In the genomic region with DNA sequence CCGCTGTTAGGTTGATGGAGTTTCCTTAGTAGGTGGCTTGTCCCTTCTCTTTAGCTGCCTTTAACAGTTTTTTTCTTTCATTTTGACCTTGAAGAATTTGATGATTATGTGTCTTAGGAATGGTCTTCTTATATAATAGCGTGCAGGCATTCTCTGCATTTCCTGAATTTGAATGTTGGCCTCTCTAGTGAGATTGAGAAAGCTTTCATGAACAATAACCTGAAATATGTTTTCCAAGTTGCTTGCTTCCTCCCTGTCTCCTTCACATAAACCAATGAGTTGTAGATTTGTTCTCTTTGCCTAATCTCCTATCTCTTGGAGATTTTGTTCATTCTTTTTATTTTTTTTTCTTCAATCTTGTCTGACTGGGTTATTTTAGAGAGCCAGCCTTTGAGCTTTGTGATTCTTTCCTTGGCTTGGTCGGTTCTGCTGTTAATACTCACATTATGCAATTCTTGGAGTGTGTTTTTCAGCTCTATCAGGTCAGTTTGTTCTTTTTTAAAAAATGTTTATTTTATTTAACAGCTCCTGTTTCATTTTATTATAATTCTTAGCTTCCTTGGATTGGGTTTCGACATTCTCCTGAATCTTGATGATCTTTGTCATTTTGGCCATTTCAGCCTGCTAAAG, we compare ENCODE assay signal across 20 cellular contexts.
DNase-seq lines count a peak whose midpoint lies in the region; ATAC-seq and TF ChIP-seq lines count a peak whose summit lies in the region.
"Had no signal": no experiment of that assay in that cellular context is flagged by ENCODE, and none has a peak within 500 bp of the region (broad histone marks: within the 10 kb centered on the region; RNA-seq: fewer than 3 reads in every experiment).

No MANE protein-coding gene starts in this region.

- TF ChIP-seq CTCF in gastroesophageal sphincter (IDR thresholded peaks at IDR 0.05) (no peak), sigmoid colon (IDR thresholded peaks at IDR 0.05) (no peak)

- peak in 1 of 2 experiments; percentile 4 for DNase-seq in SJSA1 (ENCODE audit: low read depth in 1 of 2, low spot score in 2 of 2)
- DNase-seq in sigmoid colon, result no peak
- no peak for DNase-seq in NOMO-1 treated with dmso at 0.1 percent for 144 hours (lab: John Stamatoyannopoulos, UW; ENCODE audit: unreplicated experiment)
- no peak for DNase-seq in LoVo (ENCODE audit: low spot score)
- DNase-seq in T-helper 9 cell, result no peak
- DNase-seq: activated CD4-positive, alpha-beta T cell treated with anti-CD3 and anti-CD28 coated beads for 1 hour; activated CD8-positive, alpha-beta memory T cell treated with anti-CD3 and anti-CD28 coated beads, Interleukin-2, amount 10 ng/mL, durations not matched to agents 7 days and 5 days; C1 segment of cervical spinal cord; naive B cell; NCI-H1436 treated with DMSO at 0.1 percent for 48 hours; NCI-H2227 treated with DMSO at 0.1 percent for 48 hours; Peyer's patch; stimulated activated CD4-positive, alpha-beta T cell treated with anti-CD3 and anti-CD28 coated beads, Interleukin-4, amount 100 ng/mL, for 1 hour; substantia nigra had no signal

- ATAC-seq in gastroesophageal sphincter, result peak; percentile 66
- ATAC-seq in HG03159 (IDR thresholded peaks at IDR 0.05; ENCODE audit: unreplicated experiment), result no peak
- ATAC-seq: activated CD8-positive, alpha-beta memory T cell treated with anti-CD3 and anti-CD28 coated beads, Interleukin-2, amount 10 ng/mL, durations not matched to agents 7 days and 5 days; SK-N-SH treated with all-trans-retinoic acid at 6 μM for 48 hours had no signal

- H3K4me3 ChIP-seq in ACC112 (ENCODE audit: low read depth, low read length) (peak overlapping the region; percentile 38; the same call in 1 of the 2 replicates), SJSA1 (no peak overlapping the region), gastroesophageal sphincter (no peak overlapping the region), sigmoid colon (no peak overlapping the region)
- H3K4me3 ChIP-seq: lung, Peyer's patch had no signal

- H3K79me2 ChIP-seq in ACC112 (ENCODE audit: control insufficient read depth, insufficient read depth, low read length, unreplicated experiment), result no peaks in the 10 kb centered on the region
- H3K79me2 ChIP-seq: parathyroid adenoma had no signal

- peak overlapping the region; percentile 74 for H3K27ac ChIP-seq in ACC112 (ENCODE audit: low read depth, low read length)
- H3K27ac ChIP-seq in SJSA1, result peak overlapping the region; percentile 57
- peak overlapping the region; percentile 47 to 67 (median 54) for H3K27ac ChIP-seq in gastroesophageal sphincter
- peak overlapping the region; percentile 57 to 69 (median 61) for H3K27ac ChIP-seq in sigmoid colon
- H3K27ac ChIP-seq: parathyroid adenoma, Peyer's patch had no signal

- no peak for TF ChIP-seq POLR2A in gastroesophageal sphincter (IDR thresholded peaks at IDR 0.05)
- no peak for TF ChIP-seq POLR2A in sigmoid colon (IDR thresholded peaks at IDR 0.05)

- H3K27me3 ChIP-seq in ACC112 (ENCODE audit: insufficient read depth, low read length) (no peaks in the 10 kb centered on the region), SJSA1 (replicated peaks) (no peaks in the 10 kb centered on the region), gastroesophageal sphincter (no peaks in the 10 kb centered on the region), sigmoid colon (no peaks in the 10 kb centered on the region)
- H3K27me3 ChIP-seq: Peyer's patch had no signal

- WGBS in gastroesophageal sphincter (ENCODE audit: low coverage in 1 of 2), 2 donors, result 32 to 36% methylated on average over 3 to 4 of the region's 4 CpGs
- WGBS in sigmoid colon, 2 donors, result 50 to 63% methylated on average over 4 of the region's 4 CpGs

- no peaks in the 10 kb centered on the region for H3K36me3 ChIP-seq in ACC112 (ENCODE audit: insufficient read depth, low read length)
- no peaks in the 10 kb centered on the region for H3K36me3 ChIP-seq in SJSA1
- no peaks in the 10 kb centered on the region for H3K36me3 ChIP-seq in gastroesophageal sphincter
- H3K36me3 ChIP-seq in sigmoid colon, result no peaks in the 10 kb centered on the region
- H3K36me3 ChIP-seq: Peyer's patch had no signal

- peak overlapping the region; percentile 40 for H2AFZ ChIP-seq in ACC112 (ENCODE audit: low read length, unreplicated experiment)
- H2AFZ ChIP-seq: parathyroid adenoma had no signal

- TF ChIP-seq EP300 in gastroesophageal sphincter (IDR thresholded peaks at IDR 0.05) (no peak), sigmoid colon (IDR thresholded peaks at IDR 0.05) (no peak)

- H3K9me3 ChIP-seq in SJSA1 (replicated peaks) (peaks cover 3% of the 10 kb centered on the region), gastroesophageal sphincter (peaks cover 0 to 7% (median 0%) of the 10 kb centered on the region in 3 donors), sigmoid colon (peaks cover 0 to 3% (median 0%) of the 10 kb centered on the region in 4 donors)
- H3K9me3 ChIP-seq: Peyer's patch had no signal

- intact Hi-C loops in sigmoid colon (cut with DNase I), result no loop called here

- peaks cover 16% of the 10 kb centered on the region for H3K4me1 ChIP-seq in ACC112 (ENCODE audit: control insufficient read depth, insufficient read depth, low read length, unreplicated experiment)
- no peaks in the 10 kb centered on the region for H3K4me1 ChIP-seq in SJSA1 (replicated peaks)
- H3K4me1 ChIP-seq in gastroesophageal sphincter, result peaks cover 0 to 3% (median 0%) of the 10 kb centered on the region in 3 donors
- H3K4me1 ChIP-seq in sigmoid colon, result no peaks in the 10 kb centered on the region
- H3K4me1 ChIP-seq: parathyroid adenoma, Peyer's patch had no signal
